Comparison of ENCODE assay signal across 1 cellular context in the genomic region with DNA sequence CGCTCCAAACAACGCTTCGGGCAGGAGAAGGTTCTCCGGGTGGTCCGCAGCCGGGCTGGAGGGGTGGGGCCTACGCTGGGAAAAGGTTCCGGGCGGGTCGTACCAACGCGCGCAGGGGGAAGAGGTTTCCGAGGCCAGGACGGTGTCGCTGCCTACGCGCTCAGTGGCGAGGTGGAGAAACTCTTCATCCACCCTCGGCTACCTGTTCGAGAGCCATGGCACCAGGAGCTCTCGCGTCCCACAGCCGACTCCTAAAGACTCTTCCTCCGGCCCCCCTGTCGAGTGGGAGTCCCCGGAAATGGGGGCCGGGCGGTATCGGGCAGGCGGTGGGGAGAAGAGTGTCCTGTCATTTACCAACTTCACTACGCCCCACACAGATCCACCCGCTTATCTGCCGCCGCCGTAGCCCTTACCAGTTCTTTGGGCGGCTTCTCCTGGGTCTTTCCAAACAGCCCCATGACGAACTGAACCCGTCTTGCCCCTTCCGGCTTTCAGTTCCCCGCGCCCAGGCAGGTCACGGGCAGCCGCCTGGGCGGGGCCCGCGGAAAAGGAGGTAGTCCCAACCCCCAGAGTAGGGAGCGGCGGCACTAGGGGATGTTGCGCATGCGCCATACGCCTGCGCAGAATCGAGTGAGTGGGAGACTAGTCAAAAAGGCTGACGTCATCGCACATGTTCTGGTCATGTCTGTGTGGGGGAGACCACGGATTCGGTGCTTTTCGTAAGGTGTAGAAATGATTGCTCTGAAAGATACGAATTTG.
TF ChIP-seq lines count a peak whose summit lies in the region.

A gene (minus strand): TSS at position 553 of the 759 bp plus-strand sequence. CDS start 95 bp downstream, at position 458.

TF ChIP-seq in HepG2, 621 proteins besides CTCF, POLR2A, EP300 and RAD21 (continued from another document and continues in another):
- TF ChIP-seq, protein P1, sequence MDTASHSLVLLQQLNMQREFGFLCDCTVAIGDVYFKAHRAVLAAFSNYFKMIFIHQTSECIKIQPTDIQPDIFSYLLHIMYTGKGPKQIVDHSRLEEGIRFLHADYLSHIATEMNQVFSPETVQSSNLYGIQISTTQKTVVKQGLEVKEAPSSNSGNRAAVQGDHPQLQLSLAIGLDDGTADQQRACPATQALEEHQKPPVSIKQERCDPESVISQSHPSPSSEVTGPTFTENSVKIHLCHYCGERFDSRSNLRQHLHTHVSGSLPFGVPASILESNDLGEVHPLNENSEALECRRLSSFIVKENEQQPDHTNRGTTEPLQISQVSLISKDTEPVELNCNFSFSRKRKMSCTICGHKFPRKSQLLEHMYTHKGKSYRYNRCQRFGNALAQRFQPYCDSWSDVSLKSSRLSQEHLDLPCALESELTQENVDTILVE (CRISPR knock-in tag; IDR thresholded peaks at IDR 0.05), result peak; percentile 10; the same call in 1 of the 2 replicates
- peak; percentile 65; the same call in 1 of the 2 replicates for TF ChIP-seq ZNF768 (CRISPR knock-in tag; IDR thresholded peaks at IDR 0.05)
- no peak; the same call in 1 of the 2 replicates for TF ChIP-seq KAT7 (CRISPR knock-in tag; IDR thresholded peaks at IDR 0.05; ENCODE audit: borderline replicate concordance)
- TF ChIP-seq JUNB (CRISPR knock-in tag; IDR thresholded peaks at IDR 0.05; ENCODE audit: borderline replicate concordance), result peak; percentile 79; the same call in 1 of the 2 replicates
- no peak for TF ChIP-seq CBX5 (CRISPR knock-in tag; IDR thresholded peaks at IDR 0.05; ENCODE audit: borderline replicate concordance)
- TF ChIP-seq ZNF569 (CRISPR knock-in tag; IDR thresholded peaks at IDR 0.05; ENCODE audit: borderline replicate concordance), result no peak
- peak; percentile 93 for TF ChIP-seq KMT2A (CRISPR knock-in tag; IDR thresholded peaks at IDR 0.05)
- TF ChIP-seq, protein P2, sequence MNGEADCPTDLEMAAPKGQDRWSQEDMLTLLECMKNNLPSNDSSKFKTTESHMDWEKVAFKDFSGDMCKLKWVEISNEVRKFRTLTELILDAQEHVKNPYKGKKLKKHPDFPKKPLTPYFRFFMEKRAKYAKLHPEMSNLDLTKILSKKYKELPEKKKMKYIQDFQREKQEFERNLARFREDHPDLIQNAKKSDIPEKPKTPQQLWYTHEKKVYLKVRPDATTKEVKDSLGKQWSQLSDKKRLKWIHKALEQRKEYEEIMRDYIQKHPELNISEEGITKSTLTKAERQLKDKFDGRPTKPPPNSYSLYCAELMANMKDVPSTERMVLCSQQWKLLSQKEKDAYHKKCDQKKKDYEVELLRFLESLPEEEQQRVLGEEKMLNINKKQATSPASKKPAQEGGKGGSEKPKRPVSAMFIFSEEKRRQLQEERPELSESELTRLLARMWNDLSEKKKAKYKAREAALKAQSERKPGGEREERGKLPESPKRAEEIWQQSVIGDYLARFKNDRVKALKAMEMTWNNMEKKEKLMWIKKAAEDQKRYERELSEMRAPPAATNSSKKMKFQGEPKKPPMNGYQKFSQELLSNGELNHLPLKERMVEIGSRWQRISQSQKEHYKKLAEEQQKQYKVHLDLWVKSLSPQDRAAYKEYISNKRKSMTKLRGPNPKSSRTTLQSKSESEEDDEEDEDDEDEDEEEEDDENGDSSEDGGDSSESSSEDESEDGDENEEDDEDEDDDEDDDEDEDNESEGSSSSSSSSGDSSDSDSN (CRISPR knock-in tag; IDR thresholded peaks at IDR 0.05), result peak; percentile 76; the same call in 1 of the 2 replicates
- TF ChIP-seq, protein P3, sequence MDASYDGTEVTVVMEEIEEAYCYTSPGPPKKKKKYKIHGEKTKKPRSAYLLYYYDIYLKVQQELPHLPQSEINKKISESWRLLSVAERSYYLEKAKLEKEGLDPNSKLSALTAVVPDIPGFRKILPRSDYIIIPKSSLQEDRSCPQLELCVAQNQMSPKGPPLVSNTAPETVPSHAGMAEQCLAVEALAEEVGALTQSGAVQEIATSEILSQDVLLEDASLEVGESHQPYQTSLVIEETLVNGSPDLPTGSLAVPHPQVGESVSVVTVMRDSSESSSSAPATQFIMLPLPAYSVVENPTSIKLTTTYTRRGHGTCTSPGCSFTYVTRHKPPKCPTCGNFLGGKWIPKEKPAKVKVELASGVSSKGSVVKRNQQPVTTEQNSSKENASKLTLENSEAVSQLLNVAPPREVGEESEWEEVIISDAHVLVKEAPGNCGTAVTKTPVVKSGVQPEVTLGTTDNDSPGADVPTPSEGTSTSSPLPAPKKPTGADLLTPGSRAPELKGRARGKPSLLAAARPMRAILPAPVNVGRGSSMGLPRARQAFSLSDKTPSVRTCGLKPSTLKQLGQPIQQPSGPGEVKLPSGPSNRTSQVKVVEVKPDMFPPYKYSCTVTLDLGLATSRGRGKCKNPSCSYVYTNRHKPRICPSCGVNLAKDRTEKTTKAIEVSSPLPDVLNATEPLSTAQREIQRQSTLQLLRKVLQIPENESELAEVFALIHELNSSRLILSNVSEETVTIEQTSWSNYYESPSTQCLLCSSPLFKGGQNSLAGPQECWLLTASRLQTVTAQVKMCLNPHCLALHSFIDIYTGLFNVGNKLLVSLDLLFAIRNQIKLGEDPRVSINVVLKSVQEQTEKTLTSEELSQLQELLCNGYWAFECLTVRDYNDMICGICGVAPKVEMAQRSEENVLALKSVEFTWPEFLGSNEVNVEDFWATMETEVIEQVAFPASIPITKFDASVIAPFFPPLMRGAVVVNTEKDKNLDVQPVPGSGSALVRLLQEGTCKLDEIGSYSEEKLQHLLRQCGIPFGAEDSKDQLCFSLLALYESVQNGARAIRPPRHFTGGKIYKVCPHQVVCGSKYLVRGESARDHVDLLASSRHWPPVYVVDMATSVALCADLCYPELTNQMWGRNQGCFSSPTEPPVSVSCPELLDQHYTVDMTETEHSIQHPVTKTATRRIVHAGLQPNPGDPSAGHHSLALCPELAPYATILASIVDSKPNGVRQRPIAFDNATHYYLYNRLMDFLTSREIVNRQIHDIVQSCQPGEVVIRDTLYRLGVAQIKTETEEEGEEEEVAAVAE (CRISPR knock-in tag; IDR thresholded peaks at IDR 0.05; ENCODE audit: borderline replicate concordance), result peak; percentile 67; the same call in 1 of the 2 replicates
- TF ChIP-seq, protein P4, sequence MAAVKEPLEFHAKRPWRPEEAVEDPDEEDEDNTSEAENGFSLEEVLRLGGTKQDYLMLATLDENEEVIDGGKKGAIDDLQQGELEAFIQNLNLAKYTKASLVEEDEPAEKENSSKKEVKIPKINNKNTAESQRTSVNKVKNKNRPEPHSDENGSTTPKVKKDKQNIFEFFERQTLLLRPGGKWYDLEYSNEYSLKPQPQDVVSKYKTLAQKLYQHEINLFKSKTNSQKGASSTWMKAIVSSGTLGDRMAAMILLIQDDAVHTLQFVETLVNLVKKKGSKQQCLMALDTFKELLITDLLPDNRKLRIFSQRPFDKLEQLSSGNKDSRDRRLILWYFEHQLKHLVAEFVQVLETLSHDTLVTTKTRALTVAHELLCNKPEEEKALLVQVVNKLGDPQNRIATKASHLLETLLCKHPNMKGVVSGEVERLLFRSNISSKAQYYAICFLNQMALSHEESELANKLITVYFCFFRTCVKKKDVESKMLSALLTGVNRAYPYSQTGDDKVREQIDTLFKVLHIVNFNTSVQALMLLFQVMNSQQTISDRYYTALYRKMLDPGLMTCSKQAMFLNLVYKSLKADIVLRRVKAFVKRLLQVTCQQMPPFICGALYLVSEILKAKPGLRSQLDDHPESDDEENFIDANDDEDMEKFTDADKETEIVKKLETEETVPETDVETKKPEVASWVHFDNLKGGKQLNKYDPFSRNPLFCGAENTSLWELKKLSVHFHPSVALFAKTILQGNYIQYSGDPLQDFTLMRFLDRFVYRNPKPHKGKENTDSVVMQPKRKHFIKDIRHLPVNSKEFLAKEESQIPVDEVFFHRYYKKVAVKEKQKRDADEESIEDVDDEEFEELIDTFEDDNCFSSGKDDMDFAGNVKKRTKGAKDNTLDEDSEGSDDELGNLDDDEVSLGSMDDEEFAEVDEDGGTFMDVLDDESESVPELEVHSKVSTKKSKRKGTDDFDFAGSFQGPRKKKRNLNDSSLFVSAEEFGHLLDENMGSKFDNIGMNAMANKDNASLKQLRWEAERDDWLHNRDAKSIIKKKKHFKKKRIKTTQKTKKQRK (IDR thresholded peaks at IDR 0.05; ENCODE audit: low read length), result no peak
- 0 out of 2 replicates have a peak, but pooled peaks have one; percentile 12 for TF ChIP-seq ZNF367 (CRISPR knock-in tag; IDR thresholded peaks at IDR 0.05; ENCODE audit: borderline replicate concordance)
- TF ChIP-seq, protein P5, sequence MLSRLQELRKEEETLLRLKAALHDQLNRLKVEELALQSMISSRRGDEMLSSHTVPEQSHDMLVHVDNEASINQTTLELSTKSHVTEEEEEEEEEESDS (CRISPR knock-in tag; IDR thresholded peaks at IDR 0.05; ENCODE audit: borderline replicate concordance), result peak; percentile 88; the same call in 1 of the 2 replicates
- peak; percentile 96 for TF ChIP-seq POLR2G (IDR thresholded peaks at IDR 0.05; ENCODE audit: low read depth, low read length)
- TF ChIP-seq, protein P6, sequence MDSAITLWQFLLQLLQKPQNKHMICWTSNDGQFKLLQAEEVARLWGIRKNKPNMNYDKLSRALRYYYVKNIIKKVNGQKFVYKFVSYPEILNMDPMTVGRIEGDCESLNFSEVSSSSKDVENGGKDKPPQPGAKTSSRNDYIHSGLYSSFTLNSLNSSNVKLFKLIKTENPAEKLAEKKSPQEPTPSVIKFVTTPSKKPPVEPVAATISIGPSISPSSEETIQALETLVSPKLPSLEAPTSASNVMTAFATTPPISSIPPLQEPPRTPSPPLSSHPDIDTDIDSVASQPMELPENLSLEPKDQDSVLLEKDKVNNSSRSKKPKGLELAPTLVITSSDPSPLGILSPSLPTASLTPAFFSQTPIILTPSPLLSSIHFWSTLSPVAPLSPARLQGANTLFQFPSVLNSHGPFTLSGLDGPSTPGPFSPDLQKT (CRISPR knock-in tag; IDR thresholded peaks at IDR 0.05; ENCODE audit: borderline replicate concordance), result peak; percentile 92; the same call in 1 of the 2 replicates
- TF ChIP-seq TP53 (CRISPR knock-in tag; conservative IDR thresholded peaks at IDR 0.05), result peak; percentile 84
- peak; percentile 30 for TF ChIP-seq SOX5 (CRISPR knock-in tag; IDR thresholded peaks at IDR 0.05; ENCODE audit: borderline replicate concordance)
- TF ChIP-seq MED13 (CRISPR knock-in tag; IDR thresholded peaks at IDR 0.05), result no peak
- TF ChIP-seq, protein P7, sequence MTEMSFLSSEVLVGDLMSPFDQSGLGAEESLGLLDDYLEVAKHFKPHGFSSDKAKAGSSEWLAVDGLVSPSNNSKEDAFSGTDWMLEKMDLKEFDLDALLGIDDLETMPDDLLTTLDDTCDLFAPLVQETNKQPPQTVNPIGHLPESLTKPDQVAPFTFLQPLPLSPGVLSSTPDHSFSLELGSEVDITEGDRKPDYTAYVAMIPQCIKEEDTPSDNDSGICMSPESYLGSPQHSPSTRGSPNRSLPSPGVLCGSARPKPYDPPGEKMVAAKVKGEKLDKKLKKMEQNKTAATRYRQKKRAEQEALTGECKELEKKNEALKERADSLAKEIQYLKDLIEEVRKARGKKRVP (CRISPR knock-in tag; IDR thresholded peaks at IDR 0.05), result peak in 1 of 2 experiments; percentile 77; a peak in 2 of 4 replicates
- no peak for TF ChIP-seq CBX1 (IDR thresholded peaks at IDR 0.05; ENCODE audit: low read depth)
- TF ChIP-seq, protein P8, sequence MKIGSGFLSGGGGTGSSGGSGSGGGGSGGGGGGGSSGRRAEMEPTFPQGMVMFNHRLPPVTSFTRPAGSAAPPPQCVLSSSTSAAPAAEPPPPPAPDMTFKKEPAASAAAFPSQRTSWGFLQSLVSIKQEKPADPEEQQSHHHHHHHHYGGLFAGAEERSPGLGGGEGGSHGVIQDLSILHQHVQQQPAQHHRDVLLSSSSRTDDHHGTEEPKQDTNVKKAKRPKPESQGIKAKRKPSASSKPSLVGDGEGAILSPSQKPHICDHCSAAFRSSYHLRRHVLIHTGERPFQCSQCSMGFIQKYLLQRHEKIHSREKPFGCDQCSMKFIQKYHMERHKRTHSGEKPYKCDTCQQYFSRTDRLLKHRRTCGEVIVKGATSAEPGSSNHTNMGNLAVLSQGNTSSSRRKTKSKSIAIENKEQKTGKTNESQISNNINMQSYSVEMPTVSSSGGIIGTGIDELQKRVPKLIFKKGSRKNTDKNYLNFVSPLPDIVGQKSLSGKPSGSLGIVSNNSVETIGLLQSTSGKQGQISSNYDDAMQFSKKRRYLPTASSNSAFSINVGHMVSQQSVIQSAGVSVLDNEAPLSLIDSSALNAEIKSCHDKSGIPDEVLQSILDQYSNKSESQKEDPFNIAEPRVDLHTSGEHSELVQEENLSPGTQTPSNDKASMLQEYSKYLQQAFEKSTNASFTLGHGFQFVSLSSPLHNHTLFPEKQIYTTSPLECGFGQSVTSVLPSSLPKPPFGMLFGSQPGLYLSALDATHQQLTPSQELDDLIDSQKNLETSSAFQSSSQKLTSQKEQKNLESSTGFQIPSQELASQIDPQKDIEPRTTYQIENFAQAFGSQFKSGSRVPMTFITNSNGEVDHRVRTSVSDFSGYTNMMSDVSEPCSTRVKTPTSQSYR (CRISPR knock-in tag; IDR thresholded peaks at IDR 0.05; ENCODE audit: borderline replicate concordance), result peak; percentile 66; the same call in 1 of the 2 replicates
- TF ChIP-seq, protein P9, sequence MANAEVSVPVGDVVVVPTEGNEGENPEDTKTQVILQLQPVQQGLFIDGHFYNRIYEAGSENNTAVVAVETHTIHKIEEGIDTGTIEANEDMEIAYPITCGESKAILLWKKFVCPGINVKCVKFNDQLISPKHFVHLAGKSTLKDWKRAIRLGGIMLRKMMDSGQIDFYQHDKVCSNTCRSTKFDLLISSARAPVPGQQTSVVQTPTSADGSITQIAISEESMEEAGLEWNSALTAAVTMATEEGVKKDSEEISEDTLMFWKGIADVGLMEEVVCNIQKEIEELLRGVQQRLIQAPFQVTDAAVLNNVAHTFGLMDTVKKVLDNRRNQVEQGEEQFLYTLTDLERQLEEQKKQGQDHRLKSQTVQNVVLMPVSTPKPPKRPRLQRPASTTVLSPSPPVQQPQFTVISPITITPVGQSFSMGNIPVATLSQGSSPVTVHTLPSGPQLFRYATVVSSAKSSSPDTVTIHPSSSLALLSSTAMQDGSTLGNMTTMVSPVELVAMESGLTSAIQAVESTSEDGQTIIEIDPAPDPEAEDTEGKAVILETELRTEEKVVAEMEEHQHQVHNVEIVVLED (CRISPR knock-in tag; IDR thresholded peaks at IDR 0.05; ENCODE audit: borderline replicate concordance), result peak; percentile 55
- TF ChIP-seq, protein P10, sequence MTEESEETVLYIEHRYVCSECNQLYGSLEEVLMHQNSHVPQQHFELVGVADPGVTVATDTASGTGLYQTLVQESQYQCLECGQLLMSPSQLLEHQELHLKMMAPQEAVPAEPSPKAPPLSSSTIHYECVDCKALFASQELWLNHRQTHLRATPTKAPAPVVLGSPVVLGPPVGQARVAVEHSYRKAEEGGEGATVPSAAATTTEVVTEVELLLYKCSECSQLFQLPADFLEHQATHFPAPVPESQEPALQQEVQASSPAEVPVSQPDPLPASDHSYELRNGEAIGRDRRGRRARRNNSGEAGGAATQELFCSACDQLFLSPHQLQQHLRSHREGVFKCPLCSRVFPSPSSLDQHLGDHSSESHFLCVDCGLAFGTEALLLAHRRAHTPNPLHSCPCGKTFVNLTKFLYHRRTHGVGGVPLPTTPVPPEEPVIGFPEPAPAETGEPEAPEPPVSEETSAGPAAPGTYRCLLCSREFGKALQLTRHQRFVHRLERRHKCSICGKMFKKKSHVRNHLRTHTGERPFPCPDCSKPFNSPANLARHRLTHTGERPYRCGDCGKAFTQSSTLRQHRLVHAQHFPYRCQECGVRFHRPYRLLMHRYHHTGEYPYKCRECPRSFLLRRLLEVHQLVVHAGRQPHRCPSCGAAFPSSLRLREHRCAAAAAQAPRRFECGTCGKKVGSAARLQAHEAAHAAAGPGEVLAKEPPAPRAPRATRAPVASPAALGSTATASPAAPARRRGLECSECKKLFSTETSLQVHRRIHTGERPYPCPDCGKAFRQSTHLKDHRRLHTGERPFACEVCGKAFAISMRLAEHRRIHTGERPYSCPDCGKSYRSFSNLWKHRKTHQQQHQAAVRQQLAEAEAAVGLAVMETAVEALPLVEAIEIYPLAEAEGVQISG (CRISPR knock-in tag; IDR thresholded peaks at IDR 0.05), result peak; percentile 66
- TF ChIP-seq PHB2 (IDR thresholded peaks at IDR 0.05; ENCODE audit: partially characterized antibody), result no peak
- TF ChIP-seq POLR2AphosphoS2 (IDR thresholded peaks at IDR 0.05; ENCODE audit: low read depth, low read length), result peak; percentile 66; the same call in 1 of the 2 replicates
